In the genomic region with DNA sequence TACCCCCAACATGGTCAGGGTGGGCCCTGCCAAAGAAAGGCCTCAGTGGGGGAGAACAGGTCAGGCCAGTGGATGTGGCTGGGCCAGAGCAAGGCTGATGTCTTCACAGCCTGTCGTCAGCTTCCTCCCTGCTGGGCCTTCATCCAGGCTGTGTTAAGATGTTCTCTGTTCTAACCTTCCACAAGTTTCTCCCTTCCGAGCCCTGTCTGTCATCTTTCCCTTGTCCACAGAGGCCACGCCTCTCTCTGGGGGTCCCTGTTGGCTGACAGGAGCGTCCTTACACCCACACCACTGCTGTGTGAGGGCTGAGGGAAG, we compare ENCODE assay signal across 15 cellular contexts. TPM values are rescaled to one million over a fixed set of nuclear protein-coding genes. Genes with fewer than 3 reads are reported as not detected.
DNase-seq lines count a peak whose midpoint lies in the region; ATAC-seq and TF ChIP-seq lines count a peak whose summit lies in the region.
"Had no signal": no experiment of that assay in that cellular context is flagged by ENCODE, and none has a peak within 500 bp of the region (broad histone marks: within the 10 kb centered on the region; RNA-seq: fewer than 3 reads in every experiment).

No MANE protein-coding gene starts in this region.

- no TSS peak for BruUV-seq in Caco-2 (replicated peaks; lab: Mats Ljungman, UMichigan)

- CTCF ChIA-PET in Caco-2 (lab: Charles Lee) (no interaction called here), RWPE1 (lab: Yijun Ruan, JAX) (no interaction called here)

- POLR2A ChIA-PET in Caco-2 (lab: Charles Lee) (no interaction called here), RWPE1 (lab: Yijun Ruan, JAX; ENCODE audit: low non-redundant PET) (no interaction called here)

- no peaks in the 10 kb centered on the region; the same call in 1 of the 2 replicates for H3K36me3 ChIP-seq in Caco-2 (ENCODE audit: control insufficient read depth, insufficient read depth, low read length)
- H3K36me3 ChIP-seq: BLaER1 treated with 17β-estradiol and CSF1 and Interleukin-3, amounts not matched to agents 10 nM and 100 nM had no signal

- H3K27me3 ChIP-seq in Caco-2 (replicated peaks; ENCODE audit: control insufficient read depth, insufficient read depth, low read length), result no peaks in the 10 kb centered on the region
- H3K27me3 ChIP-seq: BLaER1 treated with 17β-estradiol and CSF1 and Interleukin-3, amounts not matched to agents 10 nM and 100 nM had no signal

- TF ChIP-seq CTCF in Caco-2 (IDR thresholded peaks at IDR 0.05; ENCODE audit: insufficient read depth in 1 of 2, low read depth in 1 of 2, low read length in 1 of 2, severe bottlenecking in 1 of 2, unreplicated experiment in 1 of 2), result no peak
- TF ChIP-seq CTCF in RWPE1 (conservative IDR thresholded peaks at IDR 0.05; ENCODE audit: low read depth), result no peak

- peaks cover 8% of the 10 kb centered on the region; the same call in 1 of the 2 replicates for H3K4me1 ChIP-seq in Caco-2

- DNase-seq in Caco-2 (no peak), RWPE1 (ENCODE audit: low spot score) (no peak), left lobe of liver (ENCODE audit: low spot score) (peak; percentile 40), NCI-H2227 treated with DMSO at 0.1 percent for 48 hours (lab: John Stamatoyannopoulos, UW) (no peak), T1000 (lab: John Stamatoyannopoulos, UW) (no peak)
- no peak for DNase-seq in stimulated activated effector memory CD8-positive, alpha-beta T cell treated with anti-CD3 and anti-CD28 coated beads, Interleukin-12 subunit alpha, Interleukin-12 subunit beta, amount 100 ng/mL, for 72 hours (ENCODE audit: low spot score in 2 of 2)
- DNase-seq: ACHN; Calu3; CD4-positive, CD25-positive, alpha-beta regulatory T cell; DMS 273 treated with DMSO at 0.1 percent for 48 hours; GM23248 had no signal

- ATAC-seq in left lobe of liver (no peak), HG02642 (IDR thresholded peaks at IDR 0.05; ENCODE audit: poor library complexity, unreplicated experiment) (no peak)
- ATAC-seq in stimulated activated effector memory CD8-positive, alpha-beta T cell treated with anti-CD3 and anti-CD28 coated beads, Interleukin-12 subunit alpha, Interleukin-12 subunit beta, amount 100 ng/mL, for 72 hours, result peak; percentile 5
- ATAC-seq: HCT116, HepG2 had no signal

- no peak overlapping the region for H3K4me3 ChIP-seq in Caco-2 (ENCODE audit: low read depth, low read length)
- H3K4me3 ChIP-seq: BLaER1 treated with 17β-estradiol and CSF1 and Interleukin-3, amounts not matched to agents 10 nM and 100 nM; GM23248 had no signal

- H3K4me1 Mint-ChIP-seq in Caco-2 (ENCODE audit: low read depth, unreplicated experiment), result peaks cover 8% of the 10 kb centered on the region
- no peaks in the 10 kb centered on the region for H3K4me1 Mint-ChIP-seq in stimulated activated effector memory CD8-positive, alpha-beta T cell treated with anti-CD3 and anti-CD28 coated beads, Interleukin-12 subunit alpha, Interleukin-12 subunit beta, amount 100 ng/mL, for 72 hours
- H3K4me1 Mint-ChIP-seq: CD4-positive, CD25-positive, alpha-beta regulatory T cell had no signal

- intact Hi-C loops in Caco-2 (cut with micrococcal nuclease; ENCODE audit: unreplicated experiment), result no loop called here

- no peak overlapping the region for H3K27ac Mint-ChIP-seq in Caco-2 (ENCODE audit: unreplicated experiment)
- H3K27ac Mint-ChIP-seq in stimulated activated effector memory CD8-positive, alpha-beta T cell treated with anti-CD3 and anti-CD28 coated beads, Interleukin-12 subunit alpha, Interleukin-12 subunit beta, amount 100 ng/mL, for 72 hours, result no peak overlapping the region
- H3K27ac Mint-ChIP-seq: CD4-positive, CD25-positive, alpha-beta regulatory T cell had no signal

- peak overlapping the region; percentile 28 for H3K4me3 Mint-ChIP-seq in Caco-2 (ENCODE audit: unreplicated experiment)
- H3K4me3 Mint-ChIP-seq in stimulated activated effector memory CD8-positive, alpha-beta T cell treated with anti-CD3 and anti-CD28 coated beads, Interleukin-12 subunit alpha, Interleukin-12 subunit beta, amount 100 ng/mL, for 72 hours, result no peak overlapping the region
- H3K4me3 Mint-ChIP-seq: CD4-positive, CD25-positive, alpha-beta regulatory T cell had no signal

- H3K27ac ChIP-seq in RWPE1, result peak overlapping the region; percentile 27
- H3K27ac ChIP-seq: BLaER1 treated with 17β-estradiol and CSF1 and Interleukin-3, amounts not matched to agents 10 nM and 100 nM; GM23248 had no signal

- H3K9me3 Mint-ChIP-seq in Caco-2 (ENCODE audit: unreplicated experiment), result no peaks in the 10 kb centered on the region
- no peaks in the 10 kb centered on the region for H3K9me3 Mint-ChIP-seq in stimulated activated effector memory CD8-positive, alpha-beta T cell treated with anti-CD3 and anti-CD28 coated beads, Interleukin-12 subunit alpha, Interleukin-12 subunit beta, amount 100 ng/mL, for 72 hours

- peaks cover 5% of the 10 kb centered on the region for H3K36me3 Mint-ChIP-seq in Caco-2 (ENCODE audit: insufficient read depth, unreplicated experiment)
- no peaks in the 10 kb centered on the region for H3K36me3 Mint-ChIP-seq in stimulated activated effector memory CD8-positive, alpha-beta T cell treated with anti-CD3 and anti-CD28 coated beads, Interleukin-12 subunit alpha, Interleukin-12 subunit beta, amount 100 ng/mL, for 72 hours
- H3K36me3 Mint-ChIP-seq: CD4-positive, CD25-positive, alpha-beta regulatory T cell had no signal

- no peaks in the 10 kb centered on the region for H3K27me3 Mint-ChIP-seq in Caco-2 (ENCODE audit: insufficient read depth, unreplicated experiment)

- no peaks in the 10 kb centered on the region for H3K9me3 ChIP-seq in Caco-2
- H3K9me3 ChIP-seq: BLaER1 treated with 17β-estradiol and CSF1 and Interleukin-3, amounts not matched to agents 10 nM and 100 nM had no signal

RNA-seq across cellular contexts. Expression of gene SIM2, which starts 36.2 kb away (rescaled TPM):
- total RNA-seq in Caco-2 (2022) (9.4 and 11.5 TPM in 2 replicates), left lobe of liver (not detected)
- total RNA-seq: CD4-positive, CD25-positive, alpha-beta regulatory T cell; GM23248 had no signal

Comparison
In these comparisons a context has a peak if more than half of its experiments do, and no peak if none do; other contexts are left out.
1. RNA of gene SIM2, which starts 36.2 kb away (total RNA-seq): 9.4 to 11.5 TPM in Caco-2; not detected in left lobe of liver (single experiment); every median in the first group is over 10 times any median in the second.